In the genomic region with DNA sequence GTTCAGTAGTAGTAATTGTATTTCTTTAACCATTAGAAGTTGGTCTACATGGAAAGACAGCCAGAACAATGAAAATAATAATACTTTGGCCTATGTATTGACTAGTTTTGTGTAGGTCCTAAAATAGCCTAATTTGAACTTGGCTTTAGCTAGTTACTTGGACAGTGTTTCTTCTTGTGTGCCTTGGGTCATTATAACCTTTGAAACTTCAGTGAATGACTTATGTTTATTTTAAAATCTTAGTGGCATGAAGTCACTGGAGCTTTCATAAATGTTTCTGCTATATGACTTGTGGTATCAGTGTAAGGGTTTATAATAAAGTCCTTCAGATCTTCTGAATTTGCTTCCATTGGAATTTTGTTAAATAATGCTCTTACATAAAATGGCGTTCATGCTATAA, we compare ENCODE assay signal across 18 cellular contexts. TPM values are rescaled to one million over a fixed set of nuclear protein-coding genes. Genes with fewer than 3 reads are reported as not detected.
DNase-seq lines count a peak whose midpoint lies in the region; ATAC-seq, FAIRE-seq and TF ChIP-seq lines count a peak whose summit lies in the region.
"Had no signal": no experiment of that assay in that cellular context is flagged by ENCODE, and none has a peak within 500 bp of the region (broad histone marks: within the 10 kb centered on the region; RNA-seq: fewer than 3 reads in every experiment).

No MANE protein-coding gene starts in this region.

- H3K27me3 ChIP-seq in mucosa of rectum (ENCODE audit: control insufficient read depth in 2 of 2, insufficient read depth in 2 of 2, low read length in 2 of 2) (no peaks in the 10 kb centered on the region), body of pancreas (no peaks in the 10 kb centered on the region)
- H3K27me3 ChIP-seq: BLaER1 treated with 17β-estradiol and CSF1 and Interleukin-3, amounts not matched to agents 10 nM and 100 nM; vagina had no signal

- TF ChIP-seq CTCF in activated B cell treated with CpG ODN at 0.5 μM for 24 hours (IDR thresholded peaks at IDR 0.05): no peak
- no peak for TF ChIP-seq CTCF in body of pancreas (IDR thresholded peaks at IDR 0.05)
- TF ChIP-seq CTCF in D721Med (IDR thresholded peaks at IDR 0.05; ENCODE audit: insufficient read depth, missing control alignments): no peak

- H3K27me3 Mint-ChIP-seq in stimulated activated naive CD8-positive, alpha-beta T cell treated with anti-CD3 and anti-CD28 coated beads, Interleukin-15, Interleukin-2, amounts not matched to agents 100 ng/mL and 50 ng/mL, for 24 hours: no peaks in the 10 kb centered on the region
- H3K27me3 Mint-ChIP-seq in activated B cell treated with CpG ODN at 0.5 μM for 24 hours: no peaks in the 10 kb centered on the region

- CTCF ChIA-PET in activated B cell treated with CpG ODN at 0.5 μM for 24 hours (lab: Charles Lee): interaction anchor here (0.9 kb wide), 1 partner anchor 9 kb away, joined by 4 read pairs; no protein-coding TSS in a partner anchor

- H3K27ac ChIP-seq in mucosa of rectum (ENCODE audit: low read depth in 2 of 2, low read length in 2 of 2) (peak overlapping the region; percentile 73 to 93), body of pancreas (no peak overlapping the region)
- H3K27ac ChIP-seq: BLaER1 treated with 17β-estradiol and CSF1 and Interleukin-3, amounts not matched to agents 10 nM and 100 nM; GM23248; vagina had no signal

- H3K9me3 ChIP-seq in mucosa of rectum (ENCODE audit: control insufficient read depth in 2 of 2, low read length in 2 of 2): no peaks in the 10 kb centered on the region
- no peaks in the 10 kb centered on the region for H3K9me3 ChIP-seq in body of pancreas
- H3K9me3 ChIP-seq: BLaER1 treated with 17β-estradiol and CSF1 and Interleukin-3, amounts not matched to agents 10 nM and 100 nM; vagina had no signal

- peaks cover 40 to 52% of the 10 kb centered on the region in 2 donors for H3K4me1 ChIP-seq in mucosa of rectum (ENCODE audit: control insufficient read depth in 2 of 2, insufficient read depth in 2 of 2, low read length in 2 of 2)
- peaks cover 58% of the 10 kb centered on the region for H3K4me1 ChIP-seq in body of pancreas

- peaks cover 53% of the 10 kb centered on the region for H3K36me3 Mint-ChIP-seq in stimulated activated naive CD8-positive, alpha-beta T cell treated with anti-CD3 and anti-CD28 coated beads, Interleukin-15, Interleukin-2, amounts not matched to agents 100 ng/mL and 50 ng/mL, for 24 hours (ENCODE audit: low read depth)
- peaks cover 21% of the 10 kb centered on the region for H3K36me3 Mint-ChIP-seq in activated B cell treated with CpG ODN at 0.5 μM for 24 hours (ENCODE audit: low read depth)

- H3K4me3 ChIP-seq in mucosa of rectum (ENCODE audit: low read length in 2 of 2) (peak overlapping the region; percentile 19 to 34), body of pancreas (no peak overlapping the region)
- H3K4me3 ChIP-seq: GM23248, vagina had no signal

- peaks cover 73% of the 10 kb centered on the region for H3K4me1 Mint-ChIP-seq in stimulated activated naive CD8-positive, alpha-beta T cell treated with anti-CD3 and anti-CD28 coated beads, Interleukin-15, Interleukin-2, amounts not matched to agents 100 ng/mL and 50 ng/mL, for 24 hours (ENCODE audit: low read depth)
- H3K4me1 Mint-ChIP-seq in activated B cell treated with CpG ODN at 0.5 μM for 24 hours: peaks cover 70% of the 10 kb centered on the region

- 87 to 90% methylated on average over 1 of the region's 1 CpG for WGBS in body of pancreas, 2 donors

- ATAC-seq in stimulated activated naive CD8-positive, alpha-beta T cell treated with anti-CD3 and anti-CD28 coated beads, Interleukin-15, Interleukin-2, amounts not matched to agents 100 U/mL and 50 U/mL, for 24 hours: no peak
- ATAC-seq in activated B cell treated with CpG ODN at 0.5 μM for 24 hours (ENCODE audit: low read depth) (no peak), body of pancreas (no peak), GM19328 (IDR thresholded peaks at IDR 0.05; ENCODE audit: unreplicated experiment) (no peak)

- H3K9me3 Mint-ChIP-seq in stimulated activated naive CD8-positive, alpha-beta T cell treated with anti-CD3 and anti-CD28 coated beads, Interleukin-15, Interleukin-2, amounts not matched to agents 100 ng/mL and 50 ng/mL, for 24 hours: no peaks in the 10 kb centered on the region
- H3K9me3 Mint-ChIP-seq in activated B cell treated with CpG ODN at 0.5 μM for 24 hours: no peaks in the 10 kb centered on the region

- H3K9ac ChIP-seq in mucosa of rectum (ENCODE audit: low read depth in 1 of 2, low read length in 2 of 2): peak overlapping the region in 1 of 2 donors; percentile 49
- H3K9ac ChIP-seq: BLaER1 treated with 17β-estradiol and CSF1 and Interleukin-3, amounts not matched to agents 10 nM and 100 nM; GM23248 had no signal

- TF ChIP-seq POLR2A in body of pancreas (IDR thresholded peaks at IDR 0.05): no peak

- FAIRE-seq in D721Med (lab: Jason Lieb, UNC): no peak
- FAIRE-seq: frontal cortex, islet of Langerhans had no signal

- DNase-seq in stimulated activated naive CD8-positive, alpha-beta T cell treated with anti-CD3 and anti-CD28 coated beads, Interleukin-15, Interleukin-2, amounts not matched to agents 100 U/mL and 50 U/mL, for 24 hours: no peak
- DNase-seq in activated B cell treated with CpG ODN at 0.5 μM for 24 hours: no peak
- DNase-seq in body of pancreas: no peak
- DNase-seq in NCI-H2029 treated with DMSO at 0.1 percent for 48 hours (lab: John Stamatoyannopoulos, UW): no peak
- DNase-seq in D721Med (ENCODE audit: insufficient read length, low spot score): no peak
- DNase-seq: GM23248; Kasumi-1; NCI-H187 treated with DMSO at 0.1 percent for 48 hours; NCI-H69; SHP77 treated with DMSO at 0.1 percent for 48 hours; stimulated activated CD4-positive, alpha-beta T cell treated with anti-CD3 and anti-CD28 coated beads, Interleukin-2, amount 100 ng/mL, for 48 hours had no signal

- no peak overlapping the region for H3K4me3 Mint-ChIP-seq in stimulated activated naive CD8-positive, alpha-beta T cell treated with anti-CD3 and anti-CD28 coated beads, Interleukin-15, Interleukin-2, amounts not matched to agents 100 ng/mL and 50 ng/mL, for 24 hours
- no peak overlapping the region for H3K4me3 Mint-ChIP-seq in activated B cell treated with CpG ODN at 0.5 μM for 24 hours

- H3K36me3 ChIP-seq in mucosa of rectum (ENCODE audit: control insufficient read depth in 2 of 2, insufficient read depth in 2 of 2, low read length in 2 of 2) (no peaks in the 10 kb centered on the region), body of pancreas (replicated peaks in 1 of 2; ENCODE audit: insufficient read depth in 1 of 2, low read depth in 2 of 2) (no peaks in the 10 kb centered on the region)
- H3K36me3 ChIP-seq: vagina had no signal

- intact Hi-C loops in activated B cell treated with CpG ODN at 0.5 μM for 24 hours (cut with micrococcal nuclease) (loop anchor here (1.0 to 10.0 kb wide), 4 partner anchors 8 to 581 kb away; a partner anchor contains a TSS), body of pancreas (cut with DNase I) (loop anchor here (10.0 kb wide), 1 partner anchor 271 kb away; a partner anchor contains a TSS)

- peak overlapping the region; percentile 46 for H3K27ac Mint-ChIP-seq in stimulated activated naive CD8-positive, alpha-beta T cell treated with anti-CD3 and anti-CD28 coated beads, Interleukin-15, Interleukin-2, amounts not matched to agents 100 ng/mL and 50 ng/mL, for 24 hours
- H3K27ac Mint-ChIP-seq in activated B cell treated with CpG ODN at 0.5 μM for 24 hours: peak overlapping the region; percentile 32

- POLR2A ChIA-PET in activated B cell treated with CpG ODN at 0.5 μM for 24 hours (lab: Charles Lee): interaction anchor here (1.0 to 1.7 kb wide), 2 partner anchors 9 to 110 kb away, joined by 3 to 8 read pairs; no protein-coding TSS in a partner anchor

RNA-seq across cellular contexts. Expression of a gene that starts 2.6 kb away (rescaled TPM):
- total RNA-seq in activated B cell treated with CpG ODN at 0.5 μM for 24 hours (35.8 and 39.0 TPM in 2 replicates), body of pancreas (10 to 100 TPM; 35.0 to 44.5 TPM)

RNA-seq across cellular contexts. Expression of a gene that starts 4.5 kb away (rescaled TPM):
- total RNA-seq in activated B cell treated with CpG ODN at 0.5 μM for 24 hours: 99.1 and 107 TPM in 2 replicates
- total RNA-seq in body of pancreas: 10 to 100 TPM; 56.8 to 77.5 TPM

Comparison
In these comparisons a context has a peak if more than half of its experiments do, and no peak if none do; other contexts are left out.
1. H3K27ac ChIP-seq: peak in mucosa of rectum (2 of 2); none in body of pancreas (0 of 4).
2. H3K4me3 ChIP-seq: peak in mucosa of rectum (2 of 2); none in body of pancreas (0 of 2).